In genomic region chr20:37749185-37749584, GRCh38 we compare ENCODE assay signal across 23 cellular contexts.
"Had no signal": no experiment of that assay in that cellular context is flagged by ENCODE, and none has a peak within 500 bp of the region (broad histone marks: within the 10 kb centered on the region; RNA-seq: fewer than 3 reads in every experiment).

No MANE protein-coding gene starts in this region.

- H3K27ac Mint-ChIP-seq: activated CD8-positive, alpha-beta T cell treated with anti-CD3 and anti-CD28 coated beads for 36 hours; activated naive CD4-positive, alpha-beta T cell treated with anti-CD3 and anti-CD28 coated beads, Interleukin-2, amount 50 U/mL, for 24 hours; activated T-helper 1 cell treated with anti-CD3 and anti-CD28 coated beads, Interleukin-12 subunit alpha, Interleukin-12 subunit beta, Interleukin-2, Interleukin-4 antibody, amounts not matched to agents 30 ng/mL and 10 ng/mL and 1 ng/mL, durations not matched to agents 14 hours and 24 hours and 36 hours had no signal

- H3K4me3 ChIP-seq: breast epithelium, K562, Peyer's patch, SJCRH30 had no signal

- H3K4me1 ChIP-seq: breast epithelium, Peyer's patch, SJCRH30 had no signal

- H3K36me3 ChIP-seq: breast epithelium had no signal

- H3K9me3 ChIP-seq: breast epithelium, Peyer's patch, SJCRH30, SK-N-SH had no signal

- H3K9ac ChIP-seq: SK-N-SH had no signal

- H3K9me3 Mint-ChIP-seq: activated CD8-positive, alpha-beta T cell treated with anti-CD3 and anti-CD28 coated beads for 36 hours; activated naive CD4-positive, alpha-beta T cell treated with anti-CD3 and anti-CD28 coated beads, Interleukin-2, amount 50 U/mL, for 24 hours; activated T-helper 1 cell treated with anti-CD3 and anti-CD28 coated beads, Interleukin-12 subunit alpha, Interleukin-12 subunit beta, Interleukin-2, Interleukin-4 antibody, amounts not matched to agents 30 ng/mL and 10 ng/mL and 1 ng/mL, durations not matched to agents 14 hours and 24 hours and 36 hours had no signal

- DNase-seq: activated CD4-positive, alpha-beta T cell treated with anti-CD3 and anti-CD28 coated beads for 4 hours; activated CD8-positive, alpha-beta memory T cell treated with anti-CD3 and anti-CD28 coated beads, Interleukin-2, amount 50 U/mL, for 48 hours; activated CD8-positive, alpha-beta T cell treated with anti-CD3 and anti-CD28 coated beads for 36 hours; activated effector memory CD4-positive, alpha-beta T cell treated with Interleukin-2 at 50 U/mL for 16 hours; activated naive CD4-positive, alpha-beta T cell; activated T-cell treated with anti-CD3 and anti-CD28 coated beads, Interleukin-2, amount 50 U/mL, for 1 hour; aorta; central memory CD4-positive, alpha-beta T cell; Kasumi-1; NCI-H1092; NCI-H2029 treated with DMSO at 0.1 percent for 48 hours; NCI-H748 treated with DMSO at 0.1 percent for 48 hours; Peyer's patch; Right ventricle myocardium superior; SK-N-SH; T-helper 1 cell; WERI-Rb-1 had no signal

- H3K9me2 ChIP-seq: SK-N-SH had no signal

- H3K4me3 Mint-ChIP-seq: activated CD8-positive, alpha-beta T cell treated with anti-CD3 and anti-CD28 coated beads for 36 hours; activated naive CD4-positive, alpha-beta T cell treated with anti-CD3 and anti-CD28 coated beads, Interleukin-2, amount 50 U/mL, for 24 hours; activated T-helper 1 cell treated with anti-CD3 and anti-CD28 coated beads, Interleukin-12 subunit alpha, Interleukin-12 subunit beta, Interleukin-2, Interleukin-4 antibody, amounts not matched to agents 30 ng/mL and 10 ng/mL and 1 ng/mL, durations not matched to agents 14 hours and 24 hours and 36 hours had no signal

- H3K4me2 ChIP-seq: SK-N-SH had no signal

- H3K4me1 Mint-ChIP-seq: activated naive CD4-positive, alpha-beta T cell treated with anti-CD3 and anti-CD28 coated beads, Interleukin-2, amount 50 U/mL, for 24 hours had no signal

- H3K27me3 Mint-ChIP-seq: activated CD8-positive, alpha-beta T cell treated with anti-CD3 and anti-CD28 coated beads for 36 hours; activated naive CD4-positive, alpha-beta T cell treated with anti-CD3 and anti-CD28 coated beads, Interleukin-2, amount 50 U/mL, for 24 hours had no signal

- H3K27me3 ChIP-seq: breast epithelium, Peyer's patch, SJCRH30 had no signal

- ATAC-seq: activated CD4-positive, CD25-positive, alpha-beta regulatory T cell treated with anti-CD3 and anti-CD28 coated beads, Interleukin-2, amount 50 U/mL, for 24 hours; activated CD8-positive, alpha-beta T cell treated with anti-CD3 and anti-CD28 coated beads for 36 hours; K562 had no signal
